ENCODE assay signal across 12 cellular contexts in the genomic region with DNA sequence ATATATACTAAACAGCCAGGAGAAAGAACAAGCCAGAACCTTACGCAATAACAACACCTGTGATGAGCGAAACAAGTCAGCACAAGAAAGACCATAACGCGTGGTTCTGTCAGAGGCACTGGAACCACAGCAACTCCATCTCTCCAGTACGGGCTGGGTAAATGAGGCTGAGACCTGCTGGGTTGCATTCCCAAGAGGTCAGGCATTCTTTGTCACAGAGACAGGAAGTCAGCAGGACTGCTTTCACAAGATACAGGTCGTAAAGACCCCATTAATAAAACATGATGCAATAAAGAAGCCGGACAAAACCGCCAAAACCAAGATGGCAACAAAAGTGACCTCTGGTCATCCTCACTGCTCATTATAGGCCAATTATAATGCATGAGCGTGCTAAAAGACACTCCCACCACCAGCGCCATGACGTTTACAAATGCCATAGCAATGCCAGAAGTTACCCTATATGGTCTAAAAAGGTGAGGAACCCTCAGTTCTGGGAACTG. TPM values are rescaled to one million over a fixed set of nuclear protein-coding genes. Genes with fewer than 3 reads are reported as not detected.
DNase-seq lines count a peak whose midpoint lies in the region; ATAC-seq, FAIRE-seq and TF ChIP-seq lines count a peak whose summit lies in the region.
"Had no signal": no experiment of that assay in that cellular context is flagged by ENCODE, and none has a peak within 500 bp of the region (broad histone marks: within the 10 kb centered on the region; RNA-seq: fewer than 3 reads in every experiment).

No MANE protein-coding gene starts in this region.

- no peak for ATAC-seq in GM21619 (IDR thresholded peaks at IDR 0.05; ENCODE audit: unreplicated experiment)
- ATAC-seq in GM21576 (IDR thresholded peaks at IDR 0.05; ENCODE audit: unreplicated experiment) = no peak

- BruUV-seq in A673 (replicated peaks; lab: Mats Ljungman, UMichigan) = no TSS peak

- FAIRE-seq in bronchial epithelial cell (lab: Jason Lieb, UNC) = peak; percentile 96

- H3K4me3 ChIP-seq in A673 (ENCODE audit: low read depth, low read length, poor library complexity, severe bottlenecking) (no peak overlapping the region), HUES6 (ENCODE audit: low read depth, low read length) (peak overlapping the region; percentile 12; the same call in 1 of the 2 replicates), bronchial epithelial cell (ENCODE audit: low read depth, low read length) (no peak overlapping the region)

- H3K4me1 ChIP-seq in A673 (ENCODE audit: insufficient read depth, low read length, poor library complexity, severe bottlenecking) (peaks cover 6% of the 10 kb centered on the region), HUES6 (ENCODE audit: control insufficient read depth, insufficient read depth, low read length) (peaks cover 71% of the 10 kb centered on the region)

- POLR2A ChIA-PET in A673 (lab: Charles Lee; ENCODE audit: low non-redundant PET) = no interaction called here

- intact Hi-C loops in A673 (cut with micrococcal nuclease; ENCODE audit: unreplicated experiment) = no loop called here

- no peak overlapping the region for H3K27ac ChIP-seq in A673 (ENCODE audit: low read depth, low read length, poor library complexity, severe bottlenecking)
- H3K27ac ChIP-seq in HUES6 (ENCODE audit: low read depth, low read length) = peak overlapping the region; percentile 70

- CTCF ChIA-PET in A673 (lab: Charles Lee) = no interaction called here

- no peak for TF ChIP-seq CTCF in A673 (conservative IDR thresholded peaks at IDR 0.05; ENCODE audit: low read depth, low read length)
- no peak for TF ChIP-seq CTCF in bronchial epithelial cell (IDR thresholded peaks at IDR 0.05; ENCODE audit: insufficient read depth, low read length, severe bottlenecking)

- H3K9me3 ChIP-seq in A673 (ENCODE audit: low read depth, low read length, poor library complexity, severe bottlenecking) (no peaks in the 10 kb centered on the region), HUES6 (ENCODE audit: control insufficient read depth, insufficient read depth, low read depth, low read length) (no peaks in the 10 kb centered on the region)

- H3K9ac ChIP-seq in HUES6 (ENCODE audit: low read length) = peak overlapping the region; percentile 66

- peak; percentile 29 for DNase-seq in A673 (ENCODE audit: low spot score)
- DNase-seq in bronchial epithelial cell (ENCODE audit: low read depth) = peak; percentile 96
- peak; percentile 39 to 40 for DNase-seq in lung microvascular endothelial cell (ENCODE audit: low read depth in 2 of 2)
- no peak for DNase-seq in stimulated activated CD4-positive, alpha-beta T cell treated with anti-CD3 and anti-CD28 coated beads, Interleukin-4, amount 100 ng/mL, for 1 hour
- no peak for DNase-seq in HUDEP-2 (lab: John Stamatoyannopoulos, UW; ENCODE audit: unreplicated experiment in 76 of 76)
- DNase-seq: activated CD4-positive, alpha-beta T cell treated with anti-CD3 and anti-CD28 coated beads, Interleukin-2, amount 50 U/mL, for 4 hours; NCI-H446 had no signal

- no peaks in the 10 kb centered on the region for H3K36me3 ChIP-seq in A673 (ENCODE audit: insufficient read depth, low read length, poor library complexity, severe bottlenecking)
- H3K36me3 ChIP-seq in HUES6 (ENCODE audit: control insufficient read depth, insufficient read depth, low read length) = peaks cover 9% of the 10 kb centered on the region
- H3K36me3 ChIP-seq in bronchial epithelial cell (ENCODE audit: control insufficient read depth, insufficient read depth, low read length) = peaks cover 3% of the 10 kb centered on the region

- H3K27me3 ChIP-seq in A673 (replicated peaks; ENCODE audit: insufficient read depth, low read depth, low read length, poor library complexity) (no peaks in the 10 kb centered on the region), HUES6 (ENCODE audit: control insufficient read depth, insufficient read depth, low read length) (no peaks in the 10 kb centered on the region), bronchial epithelial cell (ENCODE audit: control insufficient read depth, insufficient read depth, low read length) (no peaks in the 10 kb centered on the region)

RNA-seq across cellular contexts. Expression of gene TPST2, which starts 21.7 kb away (rescaled TPM):
- 8.2 and 10.9 TPM in 2 replicates for total RNA-seq in A673 (2021)
- 18.4 and 24.1 TPM in 2 replicates for total RNA-seq in bronchial epithelial cell
- total RNA-seq in lung microvascular endothelial cell = 34.7 and 78.8 TPM in 2 replicates

RNA-seq across cellular contexts. Expression of gene CRYBB1, which starts 49.6 kb away (rescaled TPM):
- not detected in 2 replicates for total RNA-seq in A673 (2021)
- not detected in 2 replicates for total RNA-seq in bronchial epithelial cell
- total RNA-seq in lung microvascular endothelial cell = 0.22 and 0.40 TPM in 2 replicates
- total RNA-seq: HT1080 had no signal

RNA-seq across cellular contexts. Expression of gene CRYBA4, which starts 53.5 kb away (rescaled TPM):
- total RNA-seq in A673 (2021) (not detected in 2 replicates), bronchial epithelial cell (not detected in 2 replicates), lung microvascular endothelial cell (not detected in 2 replicates)
- total RNA-seq: HT1080, lower leg skin had no signal

RNA-seq across cellular contexts. Expression of gene TFIP11, which starts 56.0 kb away (rescaled TPM):
- total RNA-seq in A673 (2021) (44.0 and 46.4 TPM in 2 replicates), bronchial epithelial cell (30.9 and 36.9 TPM in 2 replicates), lung microvascular endothelial cell (24.6 and 34.5 TPM in 2 replicates)

Comparison
In these comparisons a context has a peak if more than half of its experiments do, and no peak if none do; other contexts are left out.
1. DNase-seq: peak in A673 (single experiment), bronchial epithelial cell (single experiment) and lung microvascular endothelial cell (2 of 2); none in stimulated activated CD4-positive, alpha-beta T cell treated with anti-CD3 and anti-CD28 coated beads, Interleukin-4, amount 100 ng/mL, for 1 hour (single experiment) and HUDEP-2 (0 of 76).